In the genomic region with DNA sequence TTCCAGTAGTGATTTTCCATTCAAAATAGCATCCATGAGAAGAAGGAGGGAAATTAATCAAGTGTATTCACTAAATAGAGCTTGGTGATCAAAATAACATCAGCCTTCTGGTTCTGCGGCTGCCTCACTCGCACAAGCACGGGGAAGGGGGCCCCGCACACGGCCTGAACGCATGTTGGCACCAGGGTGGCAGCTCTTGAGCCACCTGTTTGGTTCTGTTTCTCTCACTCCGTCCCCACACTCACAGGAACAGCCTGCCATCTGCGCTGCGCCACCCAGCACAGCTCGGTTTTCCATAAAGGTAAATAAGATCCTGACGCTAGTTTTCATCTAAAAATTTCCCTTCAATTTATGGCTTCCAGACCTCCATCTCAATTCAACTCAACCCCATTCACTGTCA, we compare ENCODE assay signal across 23 cellular contexts. TPM values are rescaled to one million over a fixed set of nuclear protein-coding genes. Genes with fewer than 3 reads are reported as not detected.
A peak's percentile ranks its signal among the peaks of the same experiment; 100 is the strongest.
DNase-seq lines count a peak whose midpoint lies in the region; FAIRE-seq and TF ChIP-seq lines count a peak whose summit lies in the region.
"Had no signal": no experiment of that assay in that cellular context is flagged by ENCODE, and none has a peak within 500 bp of the region (broad histone marks: within the 10 kb centered on the region; RNA-seq: fewer than 3 reads in every experiment).

No MANE protein-coding gene starts in this region.

- intact Hi-C loops in ovary (cut with DNase I), result no loop called here
- intact Hi-C loops in tibial artery (cut with DNase I; ENCODE audit: low total_unique reads), result no loop called here

- H3K9ac ChIP-seq in GM23248 (no peak overlapping the region; the same call in 1 of the 2 replicates), keratinocyte (ENCODE audit: control insufficient read depth, extremely low read depth, insufficient read depth, low read length) (no peak overlapping the region)

- H3K9me2 ChIP-seq in GM23248 (ENCODE audit: insufficient read depth), result no peaks in the 10 kb centered on the region

- H3F3A ChIP-seq in GM23248 (ENCODE audit: insufficient read depth), result 0 out of 2 replicates have a peak, but pooled peaks cover 3% of the 10 kb centered on the region

- H3K4me1 ChIP-seq in ACC112 (ENCODE audit: control insufficient read depth, insufficient read depth, low read length, unreplicated experiment), result peaks cover 26% of the 10 kb centered on the region
- peaks cover 21% of the 10 kb centered on the region for H3K4me1 ChIP-seq in GM23248 (ENCODE audit: insufficient read depth)
- peaks cover 31% of the 10 kb centered on the region for H3K4me1 ChIP-seq in keratinocyte (ENCODE audit: control insufficient read depth, extremely low read depth, insufficient read depth, low read length)
- H3K4me1 ChIP-seq in ovary (ENCODE audit: insufficient read depth), result no peaks in the 10 kb centered on the region
- H3K4me1 ChIP-seq in tibial artery, result no peaks in the 10 kb centered on the region
- H3K4me1 ChIP-seq: lower lobe of right lung had no signal

- peak overlapping the region; percentile 78 for H3K4me2 ChIP-seq in GM23248 (ENCODE audit: unreplicated experiment)
- no peak overlapping the region for H3K4me2 ChIP-seq in keratinocyte (ENCODE audit: control insufficient read depth, extremely low read depth, insufficient read depth, low read depth, low read length)

- 91 to 94% methylated on average over 11 of the region's 11 CpGs for WGBS in GM23248 (ENCODE audit: low coverage in 1 of 2, low lambda C conversion rate in 2 of 2, missing lambda C conversion rate in 2 of 2), 2 experiments
- WGBS in ovary, 3 donors, result 96 to 98% (median 96%) methylated on average over 11 of the region's 11 CpGs

- DNase-seq in GM23248 (no peak), keratinocyte (ENCODE audit: low read depth, low spot score) (no peak), ureter (ENCODE audit: low spot score) (no peak), ovary (no peak), occipital lobe (lab: John Stamatoyannopoulos, UW) (no peak), tibial artery (no peak)
- no peak for DNase-seq in activated naive CD8-positive, alpha-beta T cell treated with anti-CD3 and anti-CD28 coated beads for 36 hours
- DNase-seq: activated CD4-positive, alpha-beta T cell treated with anti-CD3 and anti-CD28 coated beads, Interleukin-2, amount 50 U/mL, for 1 hour; activated T-cell treated with anti-CD3 and anti-CD28 coated beads for 4 hours; CD4-positive, alpha-beta T cell; DMS 273 treated with DMSO at 0.1 percent for 48 hours; GDM1; KBM-7; kidney; lower lobe of right lung; NCI-H1436; NCI-H524 treated with DMSO at 0.1 percent for 48 hours had no signal

- H3K27me3 ChIP-seq in ACC112 (ENCODE audit: insufficient read depth, low read length) (no peaks in the 10 kb centered on the region), GM23248 (replicated peaks; ENCODE audit: insufficient read depth) (no peaks in the 10 kb centered on the region), keratinocyte (ENCODE audit: control insufficient read depth, extremely low read depth, insufficient read depth, low read length) (no peaks in the 10 kb centered on the region), ovary (no peaks in the 10 kb centered on the region), tibial artery (no peaks in the 10 kb centered on the region)
- H3K27me3 ChIP-seq: suprapubic skin had no signal

- H4K20me1 ChIP-seq in GM23248 (ENCODE audit: insufficient read depth) (no peaks in the 10 kb centered on the region), keratinocyte (ENCODE audit: control insufficient read depth, extremely low read depth, insufficient read depth, low read length) (no peaks in the 10 kb centered on the region)

- TF ChIP-seq CTCF in keratinocyte (optimal IDR thresholded peaks at IDR 0.05 in 1 of 3, IDR thresholded peaks at IDR 0.05 in 1 of 3, conservative IDR thresholded peaks at IDR 0.05 in 1 of 3; ENCODE audit: extremely low read depth in 1 of 3, insufficient read depth in 2 of 3, low read length in 3 of 3) (no peak), ovary (IDR thresholded peaks at IDR 0.05) (no peak), tibial artery (IDR thresholded peaks at IDR 0.05) (no peak)

- H3K36me3 ChIP-seq in ACC112 (ENCODE audit: insufficient read depth, low read length), result no peaks in the 10 kb centered on the region
- H3K36me3 ChIP-seq in GM23248 (ENCODE audit: low read depth), result no peaks in the 10 kb centered on the region
- H3K36me3 ChIP-seq in keratinocyte (ENCODE audit: control insufficient read depth in 2 of 2, extremely low read depth in 1 of 2, insufficient read depth in 2 of 2, low read length in 2 of 2), result no peaks in the 10 kb centered on the region
- H3K36me3 ChIP-seq in ovary, result no peaks in the 10 kb centered on the region
- no peaks in the 10 kb centered on the region for H3K36me3 ChIP-seq in tibial artery
- H3K36me3 ChIP-seq: lower lobe of right lung, suprapubic skin had no signal

- no peak overlapping the region for H3K4me3 Mint-ChIP-seq in activated naive CD8-positive, alpha-beta T cell treated with anti-CD3 and anti-CD28 coated beads for 36 hours
- H3K4me3 Mint-ChIP-seq: CD4-positive, alpha-beta T cell had no signal

- in situ Hi-C loops in GM23248 (cut with MboI), result no loop called here

- H3K9me3 Mint-ChIP-seq in activated naive CD8-positive, alpha-beta T cell treated with anti-CD3 and anti-CD28 coated beads for 36 hours, result peaks cover 1% of the 10 kb centered on the region
- H3K9me3 Mint-ChIP-seq: CD4-positive, alpha-beta T cell had no signal

- H3K36me3 Mint-ChIP-seq in activated naive CD8-positive, alpha-beta T cell treated with anti-CD3 and anti-CD28 coated beads for 36 hours, result peaks cover 10% of the 10 kb centered on the region

- FAIRE-seq in keratinocyte (lab: Jason Lieb, UNC), result no peak
- FAIRE-seq: GM18507, kidney, RCC 7860 had no signal

- peaks cover 23% of the 10 kb centered on the region for H3K4me1 Mint-ChIP-seq in activated naive CD8-positive, alpha-beta T cell treated with anti-CD3 and anti-CD28 coated beads for 36 hours

- H2AFZ ChIP-seq in ACC112 (ENCODE audit: low read length, unreplicated experiment) (peak overlapping the region; percentile 33), GM23248 (no peak overlapping the region), keratinocyte (ENCODE audit: control insufficient read depth, low read length) (no peak overlapping the region)

- H3K4me3 ChIP-seq in ACC112 (ENCODE audit: low read depth, low read length), result no peak overlapping the region
- H3K4me3 ChIP-seq in GM23248, result no peak overlapping the region
- H3K4me3 ChIP-seq in keratinocyte (ENCODE audit: control insufficient read depth in 2 of 3, extremely low read depth in 1 of 3, insufficient read depth in 2 of 3, low read depth in 1 of 3, low read length in 3 of 3), result no peak overlapping the region
- no peak overlapping the region for H3K4me3 ChIP-seq in ovary
- no peak overlapping the region for H3K4me3 ChIP-seq in tibial artery
- H3K4me3 ChIP-seq: coronary artery, lower lobe of right lung, suprapubic skin had no signal

- dilution Hi-C loops in keratinocyte (cut with MboI; ENCODE audit: extremely low pct_ligation_motif_present, low sequenced_read_pairs), result no loop called here

- H3K27ac Mint-ChIP-seq in activated naive CD8-positive, alpha-beta T cell treated with anti-CD3 and anti-CD28 coated beads for 36 hours, result peak overlapping the region; percentile 43
- H3K27ac Mint-ChIP-seq: CD4-positive, alpha-beta T cell had no signal

- no peak for TF ChIP-seq EP300 in ovary (IDR thresholded peaks at IDR 0.05)

- H3K79me2 ChIP-seq in ACC112 (ENCODE audit: control insufficient read depth, insufficient read depth, low read length, unreplicated experiment) (peaks cover 5% of the 10 kb centered on the region), GM23248 (ENCODE audit: insufficient read depth) (no peaks in the 10 kb centered on the region), keratinocyte (ENCODE audit: control insufficient read depth, insufficient read depth, low read length) (no peaks in the 10 kb centered on the region)

- no peaks in the 10 kb centered on the region for H3K9me1 ChIP-seq in keratinocyte (ENCODE audit: control insufficient read depth, extremely low read depth, insufficient read depth, low read length)

- TF ChIP-seq POLR2A in ovary (IDR thresholded peaks at IDR 0.05), result no peak

- H3K27me3 Mint-ChIP-seq in activated naive CD8-positive, alpha-beta T cell treated with anti-CD3 and anti-CD28 coated beads for 36 hours, result no peaks in the 10 kb centered on the region
- H3K27me3 Mint-ChIP-seq: CD4-positive, alpha-beta T cell had no signal

- H3K27ac ChIP-seq in ACC112 (ENCODE audit: low read depth, low read length) (peak overlapping the region; percentile 78), GM23248 (peak overlapping the region; percentile 58; the same call in 1 of the 2 replicates), keratinocyte (ENCODE audit: control insufficient read depth, insufficient read depth, low read length) (peak overlapping the region; percentile 74), ovary (no peak overlapping the region), tibial artery (no peak overlapping the region)
- H3K27ac ChIP-seq: coronary artery, lower lobe of right lung, suprapubic skin had no signal

- no peaks in the 10 kb centered on the region for H3K9me3 ChIP-seq in GM23248 (ENCODE audit: low read depth)
- no peaks in the 10 kb centered on the region for H3K9me3 ChIP-seq in keratinocyte (ENCODE audit: control insufficient read depth, low read depth, low read length)
- no peaks in the 10 kb centered on the region for H3K9me3 ChIP-seq in ovary
- H3K9me3 ChIP-seq in tibial artery, result no peaks in the 10 kb centered on the region
- H3K9me3 ChIP-seq: lower lobe of right lung, suprapubic skin had no signal

RNA-seq across cellular contexts. Expression of a gene that starts 49.4 kb away (rescaled TPM):
- total RNA-seq in GM23248 (2014; rRNA removed; shearing (Covaris generic)), result 7.6 and 13.2 TPM in 2 replicates
- polyA plus RNA-seq in GM23248 (2016; fragmentation: Nextera tagmentation; extraction: Ambion mirVana) (2.6 and 3.2 TPM in 2 replicates), keratinocyte (8.3 to 10.7 TPM (median 9.4 TPM) in 3 replicates), ovary (10 to 100 TPM in 1 of 2 donors, 1 to 10 TPM in 1; 5.8 to 10.5 TPM)
- 10 to 100 TPM; 28.2 to 29.3 TPM for total RNA-seq in activated naive CD8-positive, alpha-beta T cell treated with anti-CD3 and anti-CD28 coated beads for 36 hours
- polyA plus RNA-seq in keratinocyte (2011; ENCODE audit: low read depth), result 21.2 TPM
- polyA plus RNA-seq in keratinocyte (2011; cell fraction: cytosol; rRNA removed), result 7.6 and 7.7 TPM in 2 replicates
- polyA plus RNA-seq in keratinocyte (2011; cell fraction: nucleus; rRNA removed), result 16.5 and 18.7 TPM in 2 replicates
- polyA plus RNA-seq in keratinocyte (2012; ENCODE audit: low replicate concordance), result 10.2 and 28.6 TPM in 2 replicates
- polyA minus RNA-seq in keratinocyte, result 36.9 to 62.9 TPM (median 48.1 TPM) in 3 replicates
- polyA minus RNA-seq in keratinocyte (2011; cell fraction: cytosol; rRNA and poly(A)+ RNA removed), result 24.0 TPM
- 30.3 and 50.9 TPM in 2 replicates for polyA minus RNA-seq in keratinocyte (2011; cell fraction: nucleus; rRNA and poly(A)+ RNA removed)
- total RNA-seq in ureter (94.2 TPM), ovary (10 to 100 TPM in 3 of 7 donors, 1 to 10 TPM in 4; 3.6 to 26.7 (median 7.1) TPM), occipital lobe (54.1 TPM)
- total RNA-seq: HT-29 had no signal

Comparison
In these comparisons a context has a peak if more than half of its experiments do, and no peak if none do; other contexts are left out.
1. H3K27ac ChIP-seq: peak in ACC112 (single experiment), GM23248 (single experiment) and keratinocyte (single experiment); none in ovary (0 of 2) and tibial artery (0 of 2).